Comparison of ENCODE assay signal across 14 cellular contexts in genomic region chr9:74036549-74037231, GRCh38.
DNase-seq lines count a peak whose midpoint lies in the region; ATAC-seq and TF ChIP-seq lines count a peak whose summit lies in the region.
"Had no signal": no experiment of that assay in that cellular context is flagged by ENCODE, and none has a peak within 500 bp of the region (broad histone marks: within the 10 kb centered on the region; RNA-seq: fewer than 3 reads in every experiment).

No MANE protein-coding gene starts in this region.

- H3K27me3 ChIP-seq in suprapubic skin, result no peaks in the 10 kb centered on the region

- DNase-seq in HT1080 (ENCODE audit: low read depth), result peak; percentile 65
- DNase-seq in natural killer cell, result no peak
- no peak for DNase-seq in RPMI8226
- DNase-seq in hippocampal formation (lab: John Stamatoyannopoulos, UW), result no peak
- DNase-seq in suprapubic skin (ENCODE audit: low spot score in 2 of 2), result no peak
- DNase-seq in OCI-M2 (lab: John Stamatoyannopoulos, UW; ENCODE audit: unreplicated experiment), result no peak
- DNase-seq: activated CD8-positive, alpha-beta memory T cell treated with anti-CD3 and anti-CD28 coated beads, Interleukin-2, amount 50 U/mL, for 4 hours; anterior cingulate cortex; effector CD4-positive, alpha-beta T cell; stimulated activated CD4-positive, alpha-beta T cell treated with anti-CD3 and anti-CD28 coated beads, Interleukin-4, amount 100 ng/mL, for 24 hours had no signal

- H3K36me3 ChIP-seq in suprapubic skin, result no peaks in the 10 kb centered on the region

- no peaks in the 10 kb centered on the region for H3K36me3 Mint-ChIP-seq in natural killer cell

- TF ChIP-seq POLR2A in suprapubic skin (IDR thresholded peaks at IDR 0.05), result no peak

- 79% methylated on average over 5 of the region's 5 CpGs for WGBS in suprapubic skin

- no peaks in the 10 kb centered on the region for H3K27me3 Mint-ChIP-seq in natural killer cell (ENCODE audit: low read depth in 2 of 2)

- peaks cover 0 to 2% of the 10 kb centered on the region in 2 donors for H3K9me3 Mint-ChIP-seq in natural killer cell

- H3K27ac Mint-ChIP-seq in natural killer cell, result peak overlapping the region in 1 of 2 donors; percentile 13

- intact Hi-C loops in natural killer cell (cut with micrococcal nuclease), result no loop called here

- H3K27ac ChIP-seq in suprapubic skin, result no peak overlapping the region
- H3K27ac ChIP-seq: RWPE1 had no signal

- peaks cover 6% of the 10 kb centered on the region in 2 donors for H3K4me1 Mint-ChIP-seq in natural killer cell

- H3K4me3 ChIP-seq in suprapubic skin, result no peak overlapping the region
- H3K4me3 ChIP-seq: lung had no signal

- peak overlapping the region; percentile 31 for H3K4me3 Mint-ChIP-seq in natural killer cell

- ATAC-seq in GM19324 (IDR thresholded peaks at IDR 0.05; ENCODE audit: low FRiP score, unreplicated experiment) (peak; percentile 75), HG02763 (IDR thresholded peaks at IDR 0.05; ENCODE audit: unreplicated experiment) (peak; percentile 62), natural killer cell (peak; percentile 36 to 67 (median 53))

- TF ChIP-seq EP300 in suprapubic skin (IDR thresholded peaks at IDR 0.05), result no peak

- no peaks in the 10 kb centered on the region for H3K9me3 ChIP-seq in suprapubic skin

- no peaks in the 10 kb centered on the region for H3K4me1 ChIP-seq in suprapubic skin

- TF ChIP-seq CTCF in natural killer cell (IDR thresholded peaks at IDR 0.05) (no peak), suprapubic skin (IDR thresholded peaks at IDR 0.05) (no peak)
